Comparison of ENCODE assay signal across 20 cellular contexts in genomic region chr11:27451528-27451927, GRCh38. TPM values are rescaled to one million over a fixed set of nuclear protein-coding genes. Genes with fewer than 3 reads are reported as not detected.
A peak's percentile ranks its signal among the peaks of the same experiment; 100 is the strongest.
DNase-seq lines count a peak whose midpoint lies in the region; ATAC-seq and TF ChIP-seq lines count a peak whose summit lies in the region.
"Had no signal": no experiment of that assay in that cellular context is flagged by ENCODE, and none has a peak within 500 bp of the region (broad histone marks: within the 10 kb centered on the region; RNA-seq: fewer than 3 reads in every experiment).

No MANE protein-coding gene starts in this region.

- H2AK5ac ChIP-seq in mesenchymal stem cell (ENCODE audit: low read length, severe bottlenecking): no peak overlapping the region

- H2BK5ac ChIP-seq in mesenchymal stem cell (ENCODE audit: low read depth, low read length, poor library complexity, severe bottlenecking): no peak overlapping the region

- H3K36me3 ChIP-seq in right atrium auricular region (no peaks in the 10 kb centered on the region), mesenchymal stem cell (ENCODE audit: control insufficient read depth in 1 of 2, insufficient read depth in 2 of 2, low read depth in 1 of 2, low read length in 2 of 2) (no peaks in the 10 kb centered on the region)
- H3K36me3 ChIP-seq: colonic mucosa, heart right ventricle, WERI-Rb-1 had no signal

- no peak overlapping the region for H2BK12ac ChIP-seq in mesenchymal stem cell (ENCODE audit: low read length in 2 of 2)

- H3K4me3 Mint-ChIP-seq in chondrocyte (ENCODE audit: unreplicated experiment) (no peak overlapping the region), type B pancreatic cell (no peak overlapping the region)

- H3K14ac ChIP-seq in mesenchymal stem cell (ENCODE audit: low read length in 2 of 2): no peak overlapping the region

- no peak overlapping the region for H3K18ac ChIP-seq in mesenchymal stem cell (ENCODE audit: low read depth in 1 of 2, low read length in 2 of 2)

- H3K4me1 ChIP-seq in right atrium auricular region: peaks cover 0 to 8% of the 10 kb centered on the region in 2 donors
- H3K4me1 ChIP-seq in mesenchymal stem cell (ENCODE audit: control insufficient read depth, insufficient read depth, low read depth, low read length): peaks cover 5% of the 10 kb centered on the region
- H3K4me1 ChIP-seq: testis had no signal

- peak; percentile 73 for ATAC-seq in Right ventricle myocardium inferior

- H2BK15ac ChIP-seq in mesenchymal stem cell (ENCODE audit: low read depth, poor library complexity, severe bottlenecking): no peak overlapping the region

- no peak overlapping the region for H3K4me2 ChIP-seq in mesenchymal stem cell (ENCODE audit: low read length, poor library complexity, severe bottlenecking)

- TF ChIP-seq CTCF in right atrium auricular region (IDR thresholded peaks at IDR 0.05): no peak
- no peak for TF ChIP-seq CTCF in chondrocyte (IDR thresholded peaks at IDR 0.05)
- TF ChIP-seq CTCF in type B pancreatic cell (conservative IDR thresholded peaks at IDR 0.05): no peak

- H3K36me3 Mint-ChIP-seq in chondrocyte (ENCODE audit: low read depth) (no peaks in the 10 kb centered on the region), type B pancreatic cell (peaks cover 12% of the 10 kb centered on the region)
- H3K36me3 Mint-ChIP-seq: CD4-positive, CD25-positive, alpha-beta regulatory T cell had no signal

- no peaks in the 10 kb centered on the region for H3K27me3 Mint-ChIP-seq in chondrocyte (ENCODE audit: low read depth)
- H3K27me3 Mint-ChIP-seq in type B pancreatic cell: no peaks in the 10 kb centered on the region

- no peaks in the 10 kb centered on the region for H3K79me1 ChIP-seq in mesenchymal stem cell (replicated peaks; ENCODE audit: low read length, poor library complexity, severe bottlenecking)

- H3K4me1 Mint-ChIP-seq in chondrocyte (ENCODE audit: low read depth): peaks cover 50% of the 10 kb centered on the region
- H3K4me1 Mint-ChIP-seq in type B pancreatic cell (ENCODE audit: unreplicated experiment): peaks cover 28% of the 10 kb centered on the region
- H3K4me1 Mint-ChIP-seq: CD4-positive, CD25-positive, alpha-beta regulatory T cell had no signal

- H3K27ac ChIP-seq in right atrium auricular region (peak overlapping the region in 1 of 2 donors; percentile 17), mesenchymal stem cell (ENCODE audit: low read length, poor library complexity, severe bottlenecking) (no peak overlapping the region)
- H3K27ac ChIP-seq: colonic mucosa, testis, WERI-Rb-1 had no signal

- H3K9me3 Mint-ChIP-seq in chondrocyte (ENCODE audit: low read depth) (no peaks in the 10 kb centered on the region), type B pancreatic cell (no peaks in the 10 kb centered on the region)

- H4K91ac ChIP-seq in mesenchymal stem cell (ENCODE audit: low read length): no peak overlapping the region

- no peak overlapping the region for H3K4ac ChIP-seq in mesenchymal stem cell (ENCODE audit: low read depth in 1 of 2, low read length in 2 of 2)

- no peaks in the 10 kb centered on the region for H3K27me3 ChIP-seq in right atrium auricular region
- no peaks in the 10 kb centered on the region for H3K27me3 ChIP-seq in mesenchymal stem cell (ENCODE audit: control insufficient read depth in 1 of 2, insufficient read depth in 1 of 2, low read length in 2 of 2)
- H3K27me3 ChIP-seq: colonic mucosa, heart right ventricle, testis had no signal

- no peaks in the 10 kb centered on the region for H3K9me3 ChIP-seq in right atrium auricular region
- H3K9me3 ChIP-seq in mesenchymal stem cell (ENCODE audit: control insufficient read depth, low read length): no peaks in the 10 kb centered on the region
- H3K9me3 ChIP-seq: colonic mucosa, heart right ventricle, testis had no signal

- H3K27ac Mint-ChIP-seq in chondrocyte (ENCODE audit: unreplicated experiment) (peak overlapping the region; percentile 54), type B pancreatic cell (peak overlapping the region; percentile 12)
- H3K27ac Mint-ChIP-seq: CD4-positive, CD25-positive, alpha-beta regulatory T cell had no signal

- no peak overlapping the region for H2AFZ ChIP-seq in mesenchymal stem cell (ENCODE audit: low read depth, low read length)

- H2BK120ac ChIP-seq in mesenchymal stem cell (ENCODE audit: low read depth, low read length): no peak overlapping the region

- intact Hi-C loops in Right ventricle myocardium inferior (cut with DNase I): no loop called here
- intact Hi-C loops in posterior cingulate gyrus (cut with DNase I): no loop called here

- H4K8ac ChIP-seq in mesenchymal stem cell (ENCODE audit: low read length): no peak overlapping the region

- peak overlapping the region; percentile 5 for H3K9ac ChIP-seq in mesenchymal stem cell (ENCODE audit: low read length)

- DNase-seq in Right ventricle myocardium inferior (ENCODE audit: missing footprints): no peak
- DNase-seq in right atrium auricular region (ENCODE audit: low spot score): no peak
- no peak for DNase-seq in chondrocyte (ENCODE audit: low spot score)
- no peak for DNase-seq in mesenchymal stem cell
- no peak for DNase-seq in type B pancreatic cell (ENCODE audit: extremely low spot score, unreplicated experiment)
- no peak for DNase-seq in activated T-cell treated with anti-CD3 and anti-CD28 coated beads for 4 hours
- DNase-seq in posterior cingulate gyrus: no peak
- DNase-seq in stimulated activated CD4-positive, alpha-beta T cell treated with anti-CD3 and anti-CD28 coated beads, Interleukin-4, amount 100 ng/mL, for 1 hour: no peak
- DNase-seq: 8988T; amniotic stem cell; CD4-positive, CD25-positive, alpha-beta regulatory T cell; colonic mucosa; DND-41; GOT3; heart right ventricle; NCI-H2081 treated with DMSO at 0.1 percent for 48 hours; NCI-H526 treated with DMSO at 0.1 percent for 48 hours; stimulated activated CD4-positive, alpha-beta T cell treated with anti-CD3 and anti-CD28 coated beads, Interleukin-2, amount 100 ng/mL, for 24 hours; testis; WERI-Rb-1 had no signal

- H3K23ac ChIP-seq in mesenchymal stem cell (ENCODE audit: low read length in 2 of 2): no peak overlapping the region

- H3K4me3 ChIP-seq in right atrium auricular region: no peak overlapping the region
- peak overlapping the region in 1 of 2 experiments; percentile 38 for H3K4me3 ChIP-seq in mesenchymal stem cell (ENCODE audit: insufficient read depth in 1 of 2, low read depth in 1 of 2, low read length in 2 of 2)
- H3K4me3 ChIP-seq: colonic mucosa, heart right ventricle, testis had no signal

RNA-seq across cellular contexts. Expression of gene LGR4, which starts 21.1 kb away (rescaled TPM):
- total RNA-seq in Right ventricle myocardium inferior (32.7 TPM), right atrium auricular region (10 to 100 TPM; 31.1 to 40.6 TPM), chondrocyte (34.2 to 69.6 TPM (median 36.2 TPM) in 3 replicates), type B pancreatic cell (ENCODE audit: low replicate concordance) (39.6 and 54.5 TPM in 2 replicates)
- polyA plus RNA-seq in mesenchymal stem cell (2013, experiment 1 of 2): 9.9 TPM
- polyA plus RNA-seq in mesenchymal stem cell (2013, experiment 2 of 2): 10.9 TPM

RNA-seq across cellular contexts. Expression of gene LIN7C, which starts 55.0 kb away (rescaled TPM):
- total RNA-seq in Right ventricle myocardium inferior: 17.0 TPM
- 10 to 100 TPM; 18.8 to 23.7 TPM for total RNA-seq in right atrium auricular region
- total RNA-seq in chondrocyte: 18.1 to 20.4 TPM (median 18.6 TPM) in 3 replicates
- polyA plus RNA-seq in mesenchymal stem cell (2013, experiment 1 of 2): 15.5 TPM
- 16.2 TPM for polyA plus RNA-seq in mesenchymal stem cell (2013, experiment 2 of 2)
- total RNA-seq in type B pancreatic cell (ENCODE audit: low replicate concordance): 30.1 and 31.1 TPM in 2 replicates
